Comparison of ENCODE assay signal across 11 cellular contexts in the genomic region with DNA sequence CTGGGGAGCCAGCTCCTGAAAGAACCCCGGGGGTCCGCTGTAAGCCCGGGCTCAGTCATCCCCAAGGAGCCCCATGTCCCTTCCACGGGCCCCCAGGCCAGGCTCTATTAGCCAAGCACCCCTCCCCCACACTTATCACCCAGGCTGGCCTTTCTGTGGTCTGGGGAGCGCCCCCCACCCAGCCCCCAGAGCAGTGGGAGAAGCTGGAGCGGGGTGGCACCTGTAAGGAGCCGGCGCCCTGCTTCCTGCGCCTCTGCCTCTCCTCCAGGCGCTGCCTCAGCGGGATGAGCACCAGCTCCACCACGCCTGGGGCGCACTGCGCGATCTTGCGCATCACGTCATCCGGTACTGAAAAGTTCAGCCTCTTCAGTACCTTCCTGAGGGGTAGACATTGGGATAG.
A peak's percentile ranks its signal among the peaks of the same experiment; 100 is the strongest.
DNase-seq lines count a peak whose midpoint lies in the region; ATAC-seq lines count a peak whose summit lies in the region.
"Had no signal": no experiment of that assay in that cellular context is flagged by ENCODE, and none has a peak within 500 bp of the region (broad histone marks: within the 10 kb centered on the region; RNA-seq: fewer than 3 reads in every experiment).

No MANE protein-coding gene starts in this region.

- H3K4me3 Mint-ChIP-seq in activated naive CD4-positive, alpha-beta T cell treated with anti-CD3 and anti-CD28 coated beads, Interleukin-2, amount 50 U/mL, for 24 hours = peak overlapping the region; percentile 60
- peak overlapping the region; percentile 83 to 86 for H3K4me3 Mint-ChIP-seq in effector memory CD8-positive, alpha-beta T cell
- H3K4me3 Mint-ChIP-seq in stimulated activated memory B cell treated with anti-CD40 and anti-IgM and Interleukin-4, amounts not matched to agents 10 μg/mL and 1 μg/mL and 100 μg/mL, for 72 hours = peak overlapping the region; percentile 45

- no peak for ATAC-seq in effector memory CD8-positive, alpha-beta T cell (replicated peaks)
- no peak for ATAC-seq in stimulated activated memory B cell treated with anti-CD40 and anti-IgM and Interleukin-4, amounts not matched to agents 10 μg/mL and 1 μg/mL and 100 μg/mL, for 72 hours

- no peaks in the 10 kb centered on the region for H3K27me3 Mint-ChIP-seq in activated naive CD4-positive, alpha-beta T cell treated with anti-CD3 and anti-CD28 coated beads, Interleukin-2, amount 50 U/mL, for 24 hours
- no peaks in the 10 kb centered on the region for H3K27me3 Mint-ChIP-seq in effector memory CD8-positive, alpha-beta T cell
- peaks cover 12% of the 10 kb centered on the region for H3K27me3 Mint-ChIP-seq in stimulated activated memory B cell treated with anti-CD40 and anti-IgM and Interleukin-4, amounts not matched to agents 10 μg/mL and 1 μg/mL and 100 μg/mL, for 72 hours

- in situ Hi-C loops in ACHN (cut with HindIII; ENCODE audit: low pct_ligation_motif_present, low pct_unique_long_range_greater_than_20kb, low sequenced_read_pairs) = no loop called here

- DNase-seq in activated naive CD4-positive, alpha-beta T cell (lab: John Stamatoyannopoulos, UW) = no peak
- no peak for DNase-seq in effector memory CD8-positive, alpha-beta T cell
- no peak for DNase-seq in ACHN
- DNase-seq in COLO668 (lab: John Stamatoyannopoulos, UW; ENCODE audit: unreplicated experiment) = no peak
- DNase-seq: activated CD4-positive, CD25-positive, alpha-beta regulatory T cell; colonic mucosa; mammary epithelial cell; NCI-H2227 treated with DMSO at 0.1 percent for 48 hours; transverse colon had no signal

- H3K9me3 Mint-ChIP-seq in activated naive CD4-positive, alpha-beta T cell treated with anti-CD3 and anti-CD28 coated beads, Interleukin-2, amount 50 U/mL, for 24 hours = no peaks in the 10 kb centered on the region
- H3K9me3 Mint-ChIP-seq in effector memory CD8-positive, alpha-beta T cell = no peaks in the 10 kb centered on the region
- H3K9me3 Mint-ChIP-seq in stimulated activated memory B cell treated with anti-CD40 and anti-IgM and Interleukin-4, amounts not matched to agents 10 μg/mL and 1 μg/mL and 100 μg/mL, for 72 hours = no peaks in the 10 kb centered on the region

- H3K4me1 Mint-ChIP-seq in activated naive CD4-positive, alpha-beta T cell treated with anti-CD3 and anti-CD28 coated beads, Interleukin-2, amount 50 U/mL, for 24 hours = peaks cover 45% of the 10 kb centered on the region
- H3K4me1 Mint-ChIP-seq in effector memory CD8-positive, alpha-beta T cell (ENCODE audit: low read depth in 2 of 2) = peaks cover 36 to 43% of the 10 kb centered on the region in 2 donors
- H3K4me1 Mint-ChIP-seq in stimulated activated memory B cell treated with anti-CD40 and anti-IgM and Interleukin-4, amounts not matched to agents 10 μg/mL and 1 μg/mL and 100 μg/mL, for 72 hours = peaks cover 53% of the 10 kb centered on the region

- H3K36me3 Mint-ChIP-seq in activated naive CD4-positive, alpha-beta T cell treated with anti-CD3 and anti-CD28 coated beads, Interleukin-2, amount 50 U/mL, for 24 hours = peaks cover 2% of the 10 kb centered on the region
- H3K36me3 Mint-ChIP-seq in effector memory CD8-positive, alpha-beta T cell (ENCODE audit: insufficient read depth) = no peaks in the 10 kb centered on the region
- no peaks in the 10 kb centered on the region for H3K36me3 Mint-ChIP-seq in stimulated activated memory B cell treated with anti-CD40 and anti-IgM and Interleukin-4, amounts not matched to agents 10 μg/mL and 1 μg/mL and 100 μg/mL, for 72 hours

- H3K27ac Mint-ChIP-seq in activated naive CD4-positive, alpha-beta T cell treated with anti-CD3 and anti-CD28 coated beads, Interleukin-2, amount 50 U/mL, for 24 hours = no peak overlapping the region
- no peak overlapping the region for H3K27ac Mint-ChIP-seq in effector memory CD8-positive, alpha-beta T cell
- H3K27ac Mint-ChIP-seq in stimulated activated memory B cell treated with anti-CD40 and anti-IgM and Interleukin-4, amounts not matched to agents 10 μg/mL and 1 μg/mL and 100 μg/mL, for 72 hours = peak overlapping the region; percentile 61
